In the genomic region with DNA sequence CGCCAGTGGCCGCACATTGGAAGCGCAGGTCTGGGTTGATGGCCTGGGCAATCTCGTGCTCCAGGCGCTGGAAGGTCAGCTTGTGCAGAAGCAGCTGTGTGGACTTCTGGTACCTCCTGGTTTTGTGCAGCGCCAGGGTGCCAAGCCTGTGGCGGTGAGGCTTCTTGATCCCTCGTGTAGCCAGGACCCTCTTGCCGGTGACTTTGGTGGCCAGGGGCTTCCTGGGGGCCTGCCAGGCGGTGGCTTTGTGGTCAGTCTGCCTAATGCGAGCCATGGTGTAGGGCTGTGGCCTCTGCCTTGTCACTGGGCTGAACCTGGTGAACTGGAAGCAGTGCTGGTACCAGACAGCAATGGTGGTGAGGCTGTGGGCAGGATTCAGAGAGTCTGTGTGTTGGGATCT, we compare ENCODE assay signal across 9 cellular contexts. TPM values are rescaled to one million over a fixed set of nuclear protein-coding genes. Genes with fewer than 3 reads are reported as not detected.
"Had no signal": no experiment of that assay in that cellular context is flagged by ENCODE, and none has a peak within 500 bp of the region (broad histone marks: within the 10 kb centered on the region; RNA-seq: fewer than 3 reads in every experiment).

No MANE protein-coding gene starts in this region.

- H3K9me3 ChIP-seq: HAP-1 had no signal

- H3K9me3 Mint-ChIP-seq: HFFc6 had no signal

- H3K9ac ChIP-seq: GM23248 had no signal

- H3K36me3 ChIP-seq: HAP-1 had no signal

- H3K4me3 Mint-ChIP-seq: HFFc6 had no signal

- H2AFZ ChIP-seq: GM23248 had no signal

- ATAC-seq: HCT116 had no signal

- H3K27ac ChIP-seq: GM23248 had no signal

- H3K4me1 ChIP-seq: HAP-1 had no signal

- DNase-seq: GM23248, GOT3, H7, HFFc6, IMR-90 had no signal

- H3K27ac Mint-ChIP-seq: HFFc6 had no signal

- H3K4me3 ChIP-seq: GM23248, HAP-1 had no signal

RNA-seq across cellular contexts. Expression of gene TAF11L13, which starts 6.2 kb away (rescaled TPM):
- total RNA-seq: GM23248, H4, H7, HFFc6, HT-29, IMR-90 had no signal
- polyA plus RNA-seq: GM23248, IMR-90 had no signal

RNA-seq across cellular contexts. Expression of gene TAF11L14, which starts 8.6 kb away (rescaled TPM):
- total RNA-seq: GM23248, H4, H7, HFFc6, HT-29, IMR-90 had no signal
- polyA plus RNA-seq: GM23248, IMR-90 had no signal

RNA-seq across cellular contexts. Expression of gene TAF11L12, which starts 15.5 kb away (rescaled TPM):
- total RNA-seq: GM23248, H4, H7, HFFc6, HT-29, IMR-90 had no signal
- polyA plus RNA-seq: GM23248, IMR-90 had no signal

RNA-seq across cellular contexts. Expression of gene TAF11L11, which starts 21.7 kb away (rescaled TPM):
- total RNA-seq: GM23248, H4, H7, HFFc6, HT-29, IMR-90 had no signal
- polyA plus RNA-seq: GM23248, IMR-90 had no signal

RNA-seq across cellular contexts. Expression of gene TAF11L10, which starts 28.1 kb away (rescaled TPM):
- total RNA-seq: GM23248, H4, H7, HFFc6, HT-29, IMR-90 had no signal
- polyA plus RNA-seq: GM23248, IMR-90 had no signal
